Comparison of ENCODE assay signal across 1 cellular context in genomic region chr11:59753650-59754493, GRCh38.
TF ChIP-seq lines count a peak whose summit lies in the region.

No MANE protein-coding gene starts in this region.

TF ChIP-seq in IMR-90, 13 proteins besides CTCF, POLR2A, EP300 and RAD21 (continued from another document):
- no peak for TF ChIP-seq BHLHE40 (IDR thresholded peaks at IDR 0.05; ENCODE audit: low read depth, low read length)
